ENCODE assay signal across 10 cellular contexts in the genomic region with DNA sequence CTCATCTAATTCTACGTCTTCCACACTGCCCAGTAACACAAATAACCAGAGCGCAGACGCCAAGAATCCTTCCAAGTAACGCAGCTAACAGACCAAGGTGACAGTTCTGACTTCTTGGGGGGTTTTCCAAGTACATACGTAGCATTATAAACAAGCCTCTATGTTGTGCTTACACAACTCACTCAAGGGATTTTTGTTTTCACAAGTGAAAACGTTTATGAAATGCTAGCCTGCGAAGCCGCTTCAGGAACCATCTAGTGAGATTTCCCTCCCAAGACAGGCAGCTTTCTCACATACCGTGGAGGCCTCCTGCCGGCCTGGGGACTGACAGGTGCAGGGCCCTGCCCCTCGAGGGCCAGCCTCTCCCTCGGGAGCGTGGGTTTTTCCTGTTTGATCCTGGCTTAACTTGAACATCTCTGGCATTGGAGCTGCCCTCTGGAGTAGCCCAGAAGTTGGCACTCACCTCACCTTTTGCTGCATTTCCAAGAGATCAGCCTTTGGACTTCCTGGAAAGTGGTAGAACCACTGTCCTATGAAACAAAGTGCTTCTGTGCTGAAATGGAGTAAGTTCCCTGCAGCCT.
DNase-seq lines count a peak whose midpoint lies in the region; ATAC-seq, FAIRE-seq and TF ChIP-seq lines count a peak whose summit lies in the region.
"Had no signal": no experiment of that assay in that cellular context is flagged by ENCODE, and none has a peak within 500 bp of the region (broad histone marks: within the 10 kb centered on the region; RNA-seq: fewer than 3 reads in every experiment).

No MANE protein-coding gene starts in this region.

- DNase-seq in GM12892 (ENCODE audit: insufficient read length), result no peak
- DNase-seq in globus pallidus (ENCODE audit: low spot score), result peak; percentile 21
- DNase-seq in RKO (ENCODE audit: low spot score), result no peak
- no peak for DNase-seq in GM03348 (ENCODE audit: low spot score)
- DNase-seq in upper lobe of right lung, result no peak
- DNase-seq in COR-L47 (lab: John Stamatoyannopoulos, UW), result no peak
- DNase-seq: foreskin keratinocyte had no signal

- no peak for TF ChIP-seq POLR2A in GM12892 (IDR thresholded peaks at IDR 0.05; ENCODE audit: low read depth, low read length)

- peaks cover 4% of the 10 kb centered on the region for H3K4me1 ChIP-seq in upper lobe of right lung
- H3K4me1 ChIP-seq: foreskin keratinocyte had no signal

- ATAC-seq in GM21381 (IDR thresholded peaks at IDR 0.05; ENCODE audit: unreplicated experiment), result peak; percentile 54
- ATAC-seq in HG03280 (IDR thresholded peaks at IDR 0.05; ENCODE audit: unreplicated experiment), result peak; percentile 46
- no peak for ATAC-seq in upper lobe of right lung
- ATAC-seq: foreskin keratinocyte had no signal

- no peak overlapping the region for H3K4me3 ChIP-seq in upper lobe of right lung

- H3K36me3 ChIP-seq in upper lobe of right lung, result no peaks in the 10 kb centered on the region
- H3K36me3 ChIP-seq: neutrophil had no signal

- H3K27me3 ChIP-seq in upper lobe of right lung, result no peaks in the 10 kb centered on the region
- H3K27me3 ChIP-seq: foreskin keratinocyte, neutrophil had no signal

- intact Hi-C loops in upper lobe of right lung (cut with DNase I), result no loop called here

- FAIRE-seq in GM12892 (lab: Jason Lieb, UNC), result peak; percentile 87

- TF ChIP-seq CTCF in upper lobe of right lung (IDR thresholded peaks at IDR 0.05), result no peak

- H3K9me3 ChIP-seq in upper lobe of right lung, result no peaks in the 10 kb centered on the region
- H3K9me3 ChIP-seq: neutrophil had no signal

- H3K27ac ChIP-seq in upper lobe of right lung, result no peak overlapping the region
- H3K27ac ChIP-seq: foreskin keratinocyte, neutrophil had no signal
